ENCODE assay signal across 1 cellular context in the genomic region with DNA sequence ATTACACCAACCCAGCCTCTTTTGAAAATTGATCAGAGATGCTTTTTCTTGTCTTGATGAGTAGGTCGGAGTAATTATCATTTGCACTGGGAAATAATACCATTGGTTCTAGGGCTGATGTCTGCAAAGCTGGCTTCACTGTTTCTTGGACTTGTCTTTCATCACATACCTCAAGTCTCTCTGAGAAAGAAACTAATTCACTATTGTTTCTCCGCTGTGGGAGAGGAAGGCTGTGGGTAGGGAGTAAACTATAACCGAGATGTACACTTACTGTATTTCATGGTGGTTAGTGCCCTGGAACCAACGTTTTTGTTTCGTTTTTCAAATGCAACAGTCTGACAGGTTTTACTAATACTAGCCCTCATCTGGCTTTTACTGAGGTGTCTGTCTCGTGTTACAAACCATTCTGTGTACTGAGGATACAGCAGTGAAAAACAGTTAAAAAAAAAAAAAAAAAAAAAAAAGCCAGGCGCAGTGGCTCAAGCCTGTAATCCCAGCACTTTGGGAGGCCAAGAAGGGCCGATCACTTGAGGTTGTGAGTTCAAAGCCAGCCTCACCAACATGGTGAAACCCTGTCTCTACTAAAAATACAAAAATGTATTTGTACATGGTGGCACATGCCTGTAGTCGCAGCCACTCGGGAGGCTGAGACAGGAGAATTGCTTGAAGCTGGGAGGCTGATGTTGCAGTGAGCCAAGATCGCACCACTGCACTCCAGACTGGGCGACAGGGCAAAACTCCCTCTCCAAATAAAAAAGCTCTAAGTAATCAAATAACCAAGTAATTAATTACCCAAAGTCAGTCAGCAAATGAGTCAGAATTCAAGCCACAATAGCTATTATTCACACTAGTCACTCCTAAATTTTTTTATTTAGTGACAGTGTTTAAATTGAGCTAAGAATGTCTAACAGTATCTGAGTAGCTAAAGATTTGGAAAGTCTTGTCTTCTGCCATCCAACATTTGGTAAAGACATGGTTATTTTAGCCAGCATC.
TF ChIP-seq lines count a peak whose summit lies in the region.

No MANE protein-coding gene starts in this region.

TF ChIP-seq in IMR-90, 13 proteins besides CTCF, POLR2A, EP300 and RAD21:
- TF ChIP-seq MXI1 (IDR thresholded peaks at IDR 0.05; ENCODE audit: borderline replicate concordance, low read depth, low read length) (no peak), CEBPB (IDR thresholded peaks at IDR 0.05; ENCODE audit: low read depth, low read length) (no peak), RCOR1 (IDR thresholded peaks at IDR 0.05; ENCODE audit: insufficient replicate concordance, low read length) (no peak), SMC3 (IDR thresholded peaks at IDR 0.05; ENCODE audit: low read depth, low read length) (no peak), ELK1 (IDR thresholded peaks at IDR 0.05; ENCODE audit: borderline replicate concordance, low read depth, low read length) (no peak), MAZ (IDR thresholded peaks at IDR 0.05; ENCODE audit: borderline replicate concordance, low read depth, low read length) (no peak), CHD1 (IDR thresholded peaks at IDR 0.05; ENCODE audit: low read depth, low read length) (no peak), MAFK (IDR thresholded peaks at IDR 0.05; ENCODE audit: low read depth, low read length) (no peak), FOS (IDR thresholded peaks at IDR 0.05; ENCODE audit: low read depth, low read length) (no peak), RFX5 (IDR thresholded peaks at IDR 0.05; ENCODE audit: low read depth, low read length) (no peak), BHLHE40 (IDR thresholded peaks at IDR 0.05; ENCODE audit: low read depth, low read length) (no peak), NFE2L2 (IDR thresholded peaks at IDR 0.05; ENCODE audit: low read depth, low read length) (no peak)
- TF ChIP-seq, protein P1, sequence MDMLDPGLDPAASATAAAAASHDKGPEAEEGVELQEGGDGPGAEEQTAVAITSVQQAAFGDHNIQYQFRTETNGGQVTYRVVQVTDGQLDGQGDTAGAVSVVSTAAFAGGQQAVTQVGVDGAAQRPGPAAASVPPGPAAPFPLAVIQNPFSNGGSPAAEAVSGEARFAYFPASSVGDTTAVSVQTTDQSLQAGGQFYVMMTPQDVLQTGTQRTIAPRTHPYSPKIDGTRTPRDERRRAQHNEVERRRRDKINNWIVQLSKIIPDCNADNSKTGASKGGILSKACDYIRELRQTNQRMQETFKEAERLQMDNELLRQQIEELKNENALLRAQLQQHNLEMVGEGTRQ (IDR thresholded peaks at IDR 0.05; ENCODE audit: low read depth, low read length) = no peak
